ENCODE assay signal across 16 cellular contexts in the genomic region with DNA sequence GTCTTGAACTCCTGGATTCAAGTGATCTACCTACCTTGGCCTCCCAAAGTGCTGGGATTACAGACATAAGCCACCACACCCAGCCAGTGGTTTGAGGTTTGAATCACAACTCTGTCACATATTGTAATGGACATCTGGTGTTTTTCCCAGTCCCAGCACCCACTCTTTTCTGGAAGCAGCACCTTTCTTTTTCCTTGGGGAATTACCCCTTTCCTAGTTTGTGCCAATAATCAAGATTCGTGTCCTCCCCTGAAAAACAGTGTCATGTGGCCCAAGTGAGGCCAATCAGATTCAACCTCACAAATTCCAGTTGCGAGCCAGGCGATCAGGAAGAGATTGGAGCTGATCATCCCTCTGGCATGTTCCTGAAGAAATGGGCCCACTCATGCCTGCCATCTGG.
DNase-seq lines count a peak whose midpoint lies in the region; ATAC-seq and TF ChIP-seq lines count a peak whose summit lies in the region.
"Had no signal": no experiment of that assay in that cellular context is flagged by ENCODE, and none has a peak within 500 bp of the region (broad histone marks: within the 10 kb centered on the region; RNA-seq: fewer than 3 reads in every experiment).

No MANE protein-coding gene starts in this region.

- H3K27ac Mint-ChIP-seq in activated B cell treated with CpG ODN at 0.5 μM for 24 hours: peak overlapping the region; percentile 6
- H3K27ac Mint-ChIP-seq: CD4-positive, alpha-beta T cell; H9 had no signal

- ATAC-seq in activated B cell treated with CpG ODN at 0.5 μM for 24 hours (ENCODE audit: low read depth): no peak
- ATAC-seq in Right ventricle myocardium superior (ENCODE audit: poor library complexity): no peak
- no peak for ATAC-seq in HG03565 (IDR thresholded peaks at IDR 0.05; ENCODE audit: unreplicated experiment)
- ATAC-seq: HepG2 had no signal

- intact Hi-C loops in activated B cell treated with CpG ODN at 0.5 μM for 24 hours (cut with micrococcal nuclease) (no loop called here), Right ventricle myocardium superior (cut with DNase I) (no loop called here)

- H3K4me1 Mint-ChIP-seq in activated B cell treated with CpG ODN at 0.5 μM for 24 hours: peaks cover 5% of the 10 kb centered on the region

- no peaks in the 10 kb centered on the region for H3K9me3 Mint-ChIP-seq in activated B cell treated with CpG ODN at 0.5 μM for 24 hours
- H3K9me3 Mint-ChIP-seq: CD4-positive, alpha-beta T cell had no signal

- no peak for TF ChIP-seq CTCF in activated B cell treated with CpG ODN at 0.5 μM for 24 hours (IDR thresholded peaks at IDR 0.05)
- TF ChIP-seq CTCF in fibroblast of mammary gland (conservative IDR thresholded peaks at IDR 0.05; ENCODE audit: control insufficient read depth, insufficient read depth, low read depth, low read length): no peak

- H3K36me3 Mint-ChIP-seq in activated B cell treated with CpG ODN at 0.5 μM for 24 hours (ENCODE audit: low read depth): no peaks in the 10 kb centered on the region

- DNase-seq in DMS 273 (lab: John Stamatoyannopoulos, UW; ENCODE audit: unreplicated experiment) (peak; percentile 8), DMS 273 treated with DMSO at 0.1 percent for 48 hours (lab: John Stamatoyannopoulos, UW) (no peak), activated B cell treated with CpG ODN at 0.5 μM for 24 hours (no peak), fibroblast of mammary gland (ENCODE audit: low read depth) (peak; percentile 44), Right ventricle myocardium superior (no peak), T-helper 9 cell (no peak)
- DNase-seq in activated CD4-positive, CD25-positive, alpha-beta regulatory T cell treated with anti-CD3 and anti-CD28 coated beads, Interleukin-2, amount 50 U/mL, for 72 hours: no peak
- DNase-seq: Calu3; CD4-positive, alpha-beta T cell; DMS153; DMS79 treated with DMSO at 0.1 percent for 48 hours; EL; GOT3; H9 had no signal

- no peaks in the 10 kb centered on the region for H3K27me3 Mint-ChIP-seq in activated B cell treated with CpG ODN at 0.5 μM for 24 hours
- H3K27me3 Mint-ChIP-seq: CD4-positive, alpha-beta T cell had no signal

- POLR2A ChIA-PET in activated B cell treated with CpG ODN at 0.5 μM for 24 hours (lab: Charles Lee): interaction anchor here (1.2 kb wide), 1 partner anchor 17 kb away, joined by 3 read pairs; no protein-coding TSS in a partner anchor

- no peak overlapping the region for H3K4me3 Mint-ChIP-seq in activated B cell treated with CpG ODN at 0.5 μM for 24 hours
- H3K4me3 Mint-ChIP-seq: CD4-positive, alpha-beta T cell; H9 had no signal

- CTCF ChIA-PET in activated B cell treated with CpG ODN at 0.5 μM for 24 hours (lab: Charles Lee): no interaction called here

- H3K4me3 ChIP-seq in fibroblast of mammary gland (ENCODE audit: control insufficient read depth, low read depth, low read length): no peak overlapping the region

Comparison
In these comparisons a context has a peak if more than half of its experiments do, and no peak if none do; other contexts are left out.
1. DNase-seq: peak in DMS 273 (single experiment) and fibroblast of mammary gland (single experiment); none in DMS 273 treated with DMSO at 0.1 percent for 48 hours (single experiment), activated B cell treated with CpG ODN at 0.5 μM for 24 hours (single experiment), Right ventricle myocardium superior (single experiment), activated CD4-positive, CD25-positive, alpha-beta regulatory T cell treated with anti-CD3 and anti-CD28 coated beads, Interleukin-2, amount 50 U/mL, for 72 hours (single experiment) and T-helper 9 cell (single experiment).